15 cellular contexts compared by ENCODE assay signal in the genomic region with DNA sequence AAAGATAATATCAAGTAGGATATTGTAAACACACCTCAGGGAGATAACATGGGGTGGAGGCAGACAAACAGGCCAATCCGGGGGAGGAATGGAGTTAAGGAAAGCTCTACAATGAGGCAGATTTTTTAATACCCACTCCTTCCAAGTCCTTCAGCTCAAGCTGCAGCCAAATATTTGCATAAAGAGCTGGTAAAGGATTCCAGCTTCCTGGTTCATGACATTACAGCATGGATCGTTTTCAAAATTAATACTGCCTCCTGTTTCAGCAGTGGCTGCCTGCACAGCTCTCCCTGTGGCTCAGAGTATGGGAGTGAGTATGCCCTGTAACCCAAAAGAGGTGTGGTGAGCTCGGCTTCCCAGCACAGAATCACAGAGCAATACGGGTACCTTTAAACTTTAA. TPM values are rescaled to one million over a fixed set of nuclear protein-coding genes. Genes with fewer than 3 reads are reported as not detected.
DNase-seq lines count a peak whose midpoint lies in the region; ATAC-seq and TF ChIP-seq lines count a peak whose summit lies in the region.
"Had no signal": no experiment of that assay in that cellular context is flagged by ENCODE, and none has a peak within 500 bp of the region (broad histone marks: within the 10 kb centered on the region; RNA-seq: fewer than 3 reads in every experiment).

No MANE protein-coding gene starts in this region.

- H3K27me3 ChIP-seq in esophagus (ENCODE audit: control insufficient read depth in 1 of 2, insufficient read depth in 2 of 2, low read length in 2 of 2) (no peaks in the 10 kb centered on the region), sigmoid colon (no peaks in the 10 kb centered on the region)

- H3K36me3 ChIP-seq in esophagus (ENCODE audit: control insufficient read depth in 2 of 2, insufficient read depth in 2 of 2, low read length in 1 of 2) (no peaks in the 10 kb centered on the region), sigmoid colon (peaks cover 0 to 4% (median 0%) of the 10 kb centered on the region in 4 donors)

- H3K4me1 ChIP-seq in esophagus (ENCODE audit: control insufficient read depth in 2 of 2, insufficient read depth in 2 of 2, low read length in 1 of 2) (peaks cover 3 to 6% of the 10 kb centered on the region in 2 donors), sigmoid colon (peaks cover 0 to 41% (median 24%) of the 10 kb centered on the region in 4 donors)

- H3K27ac ChIP-seq in esophagus (ENCODE audit: low read depth in 2 of 2, low read length in 1 of 2) (peak overlapping the region; percentile 34 to 41), sigmoid colon (peak overlapping the region in 3 of 4 donors; percentile 7 to 71 (median 67))

- whole genome bisulfite sequencing in esophagus, 2 donors, result 16 to 20% methylated on average over 4 of the region's 4 CpGs
- 11 to 49% methylated on average over 4 of the region's 4 CpGs for WGBS in sigmoid colon, 2 donors

- H3K27ac Mint-ChIP-seq in activated T-cell treated with anti-CD3 and anti-CD28 coated beads, Interleukin-2, amount 50 U/mL, for 72 hours, result no peak overlapping the region

- TF ChIP-seq POLR2A in sigmoid colon (IDR thresholded peaks at IDR 0.05), result no peak

- no peak for TF ChIP-seq EP300 in sigmoid colon (IDR thresholded peaks at IDR 0.05)

- H3K4me1 Mint-ChIP-seq in activated T-cell treated with anti-CD3 and anti-CD28 coated beads, Interleukin-2, amount 50 U/mL, for 72 hours (ENCODE audit: low read depth), result no peaks in the 10 kb centered on the region

- no peak for TF ChIP-seq CTCF in sigmoid colon (IDR thresholded peaks at IDR 0.05)

- no peaks in the 10 kb centered on the region for H3K36me3 Mint-ChIP-seq in activated T-cell treated with anti-CD3 and anti-CD28 coated beads, Interleukin-2, amount 50 U/mL, for 72 hours (ENCODE audit: insufficient read depth in 2 of 2)
- H3K36me3 Mint-ChIP-seq: brain had no signal

- DNase-seq in LoVo (ENCODE audit: low spot score) (peak; percentile 39), NCI-H345 treated with DMSO at 0.1 percent for 48 hours (lab: John Stamatoyannopoulos, UW; ENCODE audit: unreplicated experiment) (peak; percentile 74), sigmoid colon (no peak), hypothalamus (lab: John Stamatoyannopoulos, UW) (no peak), amygdala (lab: John Stamatoyannopoulos, UW) (no peak), anterior cingulate cortex (lab: John Stamatoyannopoulos, UW) (no peak)
- DNase-seq in activated T-cell treated with anti-CD3 and anti-CD28 coated beads, Interleukin-2, amount 50 U/mL, for 72 hours, result no peak
- DNase-seq: stimulated activated CD4-positive, alpha-beta T cell treated with anti-CD3 and anti-CD28 coated beads, Interleukin-12 subunit alpha, Interleukin-12 subunit beta, amount 100 ng/mL, for 4 hours; stimulated activated naive CD4-positive, alpha-beta T cell; SW 1271 had no signal

- no peak for ATAC-seq in activated T-cell treated with anti-CD3 and anti-CD28 coated beads, Interleukin-2, amount 50 U/mL, for 72 hours (replicated peaks in 1 of 2)

- no peaks in the 10 kb centered on the region for H3K9me3 Mint-ChIP-seq in activated T-cell treated with anti-CD3 and anti-CD28 coated beads, Interleukin-2, amount 50 U/mL, for 72 hours
- H3K9me3 Mint-ChIP-seq: brain had no signal

- intact Hi-C loops in sigmoid colon (cut with DNase I), result no loop called here

- H3K9me3 ChIP-seq in esophagus (ENCODE audit: control insufficient read depth in 2 of 2, insufficient read depth in 1 of 2, low read depth in 1 of 2, low read length in 1 of 2), result no peaks in the 10 kb centered on the region
- no peaks in the 10 kb centered on the region for H3K9me3 ChIP-seq in sigmoid colon

- H3K4me3 Mint-ChIP-seq in activated T-cell treated with anti-CD3 and anti-CD28 coated beads, Interleukin-2, amount 50 U/mL, for 72 hours, result no peak overlapping the region

- H3K27me3 Mint-ChIP-seq in activated T-cell treated with anti-CD3 and anti-CD28 coated beads, Interleukin-2, amount 50 U/mL, for 72 hours (ENCODE audit: low read depth), result peaks cover 67% of the 10 kb centered on the region

- H3K4me3 ChIP-seq in esophagus (ENCODE audit: low read depth in 1 of 2, low read length in 2 of 2) (no peak overlapping the region), sigmoid colon (no peak overlapping the region)

RNA-seq across cellular contexts. Expression of a gene that starts 5.1 kb away (rescaled TPM):
- polyA plus RNA-seq in esophagus (1 to 10 TPM; 3.8 to 4.0 TPM), sigmoid colon (1 to 10 TPM in 2 of 3 donors, under 1 TPM in 1; 0.92 to 5.8 (median 4.8) TPM)
- 1 to 10 TPM in 3 of 4 donors, under 1 TPM in 1; 0.68 to 4.7 (median 3.2) TPM for total RNA-seq in sigmoid colon
- under 1 TPM in 1 of 2 donors, not detected in 1; 0.32 TPM for total RNA-seq in activated T-cell treated with anti-CD3 and anti-CD28 coated beads, Interleukin-2, amount 50 U/mL, for 72 hours
- total RNA-seq: M059J, mononuclear cell had no signal

RNA-seq across cellular contexts. Expression of a gene that starts 58.0 kb away (rescaled TPM):
- polyA plus RNA-seq in esophagus (under 1 TPM in 1 of 2 donors, not detected in 1; 0.04 TPM), sigmoid colon (1 to 10 TPM; 1.5 to 2.5 (median 2.4) TPM)
- not detected for total RNA-seq in sigmoid colon
- not detected for total RNA-seq in activated T-cell treated with anti-CD3 and anti-CD28 coated beads, Interleukin-2, amount 50 U/mL, for 72 hours
- total RNA-seq: frontal cortex, M059J, mononuclear cell had no signal

Comparison
In these comparisons a context has a peak if more than half of its experiments do, and no peak if none do; other contexts are left out.
1. DNase-seq: peak in LoVo (single experiment) and NCI-H345 treated with DMSO at 0.1 percent for 48 hours (single experiment); none in sigmoid colon (single experiment), hypothalamus (0 of 51), activated T-cell treated with anti-CD3 and anti-CD28 coated beads, Interleukin-2, amount 50 U/mL, for 72 hours (0 of 2), amygdala (0 of 56) and anterior cingulate cortex (0 of 58).